8 cellular contexts compared by ENCODE assay signal in genomic region chr5:172771439-172772111, GRCh38. TPM values are rescaled to one million over a fixed set of nuclear protein-coding genes. Genes with fewer than 3 reads are reported as not detected.
DNase-seq lines count a peak whose midpoint lies in the region; ATAC-seq and TF ChIP-seq lines count a peak whose summit lies in the region.

No MANE protein-coding gene starts in this region.

- TF ChIP-seq CTCF in CD4-positive, alpha-beta T cell (IDR thresholded peaks at IDR 0.05), result no peak
- TF ChIP-seq CTCF in WI38 (IDR thresholded peaks at IDR 0.05; ENCODE audit: low read depth, low read length) (no peak), fibroblast of the aortic adventitia (IDR thresholded peaks at IDR 0.05; ENCODE audit: insufficient read depth, low read length) (no peak), parathyroid adenoma (IDR thresholded peaks at IDR 0.05) (no peak)

- H3K4me1 Mint-ChIP-seq in CD4-positive, alpha-beta T cell (ENCODE audit: low read depth), result peaks cover 77% of the 10 kb centered on the region

- peaks cover 25% of the 10 kb centered on the region for H3K36me3 ChIP-seq in parathyroid adenoma (ENCODE audit: control insufficient read depth, insufficient read depth, low read length)

- H3K9me3 ChIP-seq in CD4-positive, alpha-beta T cell (ENCODE audit: control insufficient read depth, low read length), result no peaks in the 10 kb centered on the region
- no peaks in the 10 kb centered on the region for H3K9me3 ChIP-seq in parathyroid adenoma (ENCODE audit: control insufficient read depth, low read length)

- peaks cover 56% of the 10 kb centered on the region for H3K36me3 Mint-ChIP-seq in CD4-positive, alpha-beta T cell (ENCODE audit: low read depth)

- peaks cover 21% of the 10 kb centered on the region for H3K79me2 ChIP-seq in parathyroid adenoma

- H3K4me3 ChIP-seq in WI38 (ENCODE audit: low read depth, low read length) (peak overlapping the region; percentile 48), fibroblast of the aortic adventitia (ENCODE audit: low read depth, low read length) (peak overlapping the region; percentile 60), parathyroid adenoma (ENCODE audit: low read depth, low read length) (peak overlapping the region; percentile 62)

- no peaks in the 10 kb centered on the region for H3K9me3 Mint-ChIP-seq in CD4-positive, alpha-beta T cell

- POLR2A ChIA-PET in CD4-positive, alpha-beta T cell (lab: Charles Lee), result interaction anchor here (0.5 to 4.5 kb wide), 45 partner anchors 7 to 1384 kb away, joined by 3 to 110 read pairs (median 5); partner anchors contain the start of genes ATP6V0E1, BNIP1, ERGIC1 and NPM1

- H3K27me3 ChIP-seq in CD4-positive, alpha-beta T cell (ENCODE audit: control insufficient read depth, insufficient read depth, low read length), result no peaks in the 10 kb centered on the region
- H3K27me3 ChIP-seq in parathyroid adenoma (ENCODE audit: control insufficient read depth, insufficient read depth, low read length), result no peaks in the 10 kb centered on the region

- peak overlapping the region; percentile 99 for H3K4me3 Mint-ChIP-seq in CD4-positive, alpha-beta T cell

- ATAC-seq in CD4-positive, alpha-beta T cell (ENCODE audit: poor library complexity), result peak; percentile 18
- peak; percentile 9 for ATAC-seq in HG02938 (IDR thresholded peaks at IDR 0.05; ENCODE audit: unreplicated experiment)
- ATAC-seq in HG03439 (IDR thresholded peaks at IDR 0.05; ENCODE audit: unreplicated experiment), result no peak
- ATAC-seq in GM21390 (IDR thresholded peaks at IDR 0.05; ENCODE audit: unreplicated experiment), result no peak

- peaks cover 34% of the 10 kb centered on the region for H3K4me1 ChIP-seq in parathyroid adenoma

- H3K27ac Mint-ChIP-seq in CD4-positive, alpha-beta T cell, result peak overlapping the region; percentile 95

- CTCF ChIA-PET in CD4-positive, alpha-beta T cell (lab: Charles Lee), result interaction anchor here (0.6 to 3.4 kb wide), 28 partner anchors 8 to 1147 kb away, joined by 3 to 38 read pairs (median 4); partner anchors contain the start of gene RPL26L1

- H3K9ac ChIP-seq in parathyroid adenoma, result peak overlapping the region; percentile 49

- DNase-seq in CD4-positive, alpha-beta T cell, result peak in 4 of 10 experiments; percentile 19 to 54 (median 34)
- DNase-seq in fibroblast of the aortic adventitia (ENCODE audit: low read depth) (peak; percentile 70), NCI-H187 treated with DMSO at 0.1 percent for 48 hours (lab: John Stamatoyannopoulos, UW) (no peak)

- H3K27ac ChIP-seq in CD4-positive, alpha-beta T cell (ENCODE audit: low read depth, low read length), result peak overlapping the region; percentile 100
- H3K27ac ChIP-seq in parathyroid adenoma, result peak overlapping the region; percentile 100

- H2AFZ ChIP-seq in parathyroid adenoma, result peak overlapping the region; percentile 90

- peaks cover 6% of the 10 kb centered on the region for H3K27me3 Mint-ChIP-seq in CD4-positive, alpha-beta T cell

- intact Hi-C loops in CD4-positive, alpha-beta T cell (cut with DNase I, micrococcal nuclease), result loop anchor here (1.0 to 10.0 kb wide), 11 partner anchors 36 to 587 kb away; partner anchors contain the start of genes CREBRF (in 2 of the 2), BNIP1 (in 1 of the 2), ERGIC1 (in 1 of the 2) and RPL26L1 (in 1 of the 2)

- peak overlapping the region; percentile 73 for H3K4me2 ChIP-seq in parathyroid adenoma (ENCODE audit: low read length)

RNA-seq across cellular contexts. Expression of gene DUSP1, which starts 0.6 kb away (rescaled TPM):
- 100 to 1,000 TPM; 761 to 768 TPM for total RNA-seq in CD4-positive, alpha-beta T cell
- 22.2 and 44.1 TPM in 2 replicates for total RNA-seq in fibroblast of the aortic adventitia (ENCODE audit: low replicate concordance)

Comparison
In these comparisons a context has a peak if more than half of its experiments do, and no peak if none do; other contexts are left out.
1. ATAC-seq: peak in CD4-positive, alpha-beta T cell (single experiment) and HG02938 (single experiment); none in HG03439 (single experiment) and GM21390 (single experiment).
2. RNA of gene DUSP1, which starts 0.6 kb away (total RNA-seq): 761 to 768 TPM in CD4-positive, alpha-beta T cell; 22.2 to 44.1 TPM in fibroblast of the aortic adventitia; every median in the first group is over 10 times any median in the second.
3. Peak in every context shown above with its lines, with median percentiles within 50 percentile points of each other: H3K4me3 ChIP-seq.